ENCODE assay signal across 8 cellular contexts in the genomic region with DNA sequence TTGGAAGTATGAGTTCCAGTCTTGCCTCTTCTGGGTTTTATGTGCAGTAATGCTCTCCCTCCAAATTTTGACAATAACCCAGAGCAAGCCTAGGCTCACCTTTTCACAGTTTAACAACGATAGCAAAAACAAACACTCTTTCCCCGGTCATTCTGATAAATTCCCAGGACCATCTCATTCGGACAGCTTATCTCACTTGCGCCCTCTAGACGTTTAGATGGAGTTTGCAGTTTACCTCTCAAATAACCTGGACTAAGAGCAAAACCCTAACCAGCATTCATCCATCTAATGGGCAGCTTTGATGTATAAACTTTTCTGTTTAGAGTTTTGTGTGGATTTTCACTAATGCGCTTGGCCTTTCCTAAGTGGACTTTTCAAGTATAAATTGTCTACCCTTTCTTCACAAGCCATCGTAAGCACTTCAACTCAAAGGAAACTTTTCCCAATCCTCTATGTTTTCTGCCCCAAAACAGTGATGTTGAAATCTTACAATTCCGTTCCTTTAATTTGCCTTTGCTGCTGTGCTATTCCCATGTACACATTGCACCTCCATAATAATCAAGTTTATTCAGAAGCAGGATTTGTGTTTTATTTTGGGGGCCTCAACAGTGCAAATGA.
DNase-seq lines count a peak whose midpoint lies in the region; ATAC-seq, FAIRE-seq and TF ChIP-seq lines count a peak whose summit lies in the region.

No MANE protein-coding gene starts in this region.

- FAIRE-seq in GM12891 (lab: Jason Lieb, UNC) (peak; percentile 5), HTR-8/SVneo (lab: Jason Lieb, UNC) (no peak)

- no peak overlapping the region for H3K4me3 Mint-ChIP-seq in activated naive CD8-positive, alpha-beta T cell treated with anti-CD3 and anti-CD28 coated beads for 36 hours

- H3K27ac ChIP-seq in ascending aorta (no peak overlapping the region), prostate gland (no peak overlapping the region)

- no peak overlapping the region for H3K27ac Mint-ChIP-seq in activated naive CD8-positive, alpha-beta T cell treated with anti-CD3 and anti-CD28 coated beads for 36 hours

- no peak for ATAC-seq in HG03521 (IDR thresholded peaks at IDR 0.05; ENCODE audit: unreplicated experiment)

- no peak for DNase-seq in GM12891 (ENCODE audit: insufficient read length, low spot score)
- peak; percentile 18 for DNase-seq in HTR-8/SVneo (ENCODE audit: insufficient read length, low spot score)
- no peak for DNase-seq in ascending aorta (ENCODE audit: low spot score in 2 of 2)
- peak; percentile 37 for DNase-seq in medulla oblongata (ENCODE audit: extremely low spot score)
- no peak for DNase-seq in activated naive CD8-positive, alpha-beta T cell treated with anti-CD3 and anti-CD28 coated beads for 36 hours
- DNase-seq in prostate gland (ENCODE audit: low spot score) = no peak
- no peak for DNase-seq in cortex of kidney (lab: John Stamatoyannopoulos, UW)

- no peaks in the 10 kb centered on the region for H3K27me3 ChIP-seq in ascending aorta
- H3K27me3 ChIP-seq in prostate gland (replicated peaks; ENCODE audit: insufficient read depth) = no peaks in the 10 kb centered on the region

- H3K9me3 Mint-ChIP-seq in activated naive CD8-positive, alpha-beta T cell treated with anti-CD3 and anti-CD28 coated beads for 36 hours = peaks cover 1% of the 10 kb centered on the region

- no peaks in the 10 kb centered on the region for H3K27me3 Mint-ChIP-seq in activated naive CD8-positive, alpha-beta T cell treated with anti-CD3 and anti-CD28 coated beads for 36 hours

- TF ChIP-seq POLR2A in GM12891 (IDR thresholded peaks at IDR 0.05; ENCODE audit: low read depth, low read length) (no peak), prostate gland (IDR thresholded peaks at IDR 0.05) (no peak)

- TF ChIP-seq CTCF in ascending aorta (IDR thresholded peaks at IDR 0.05) (peak in 2 of 3 experiments; percentile 27 to 43), prostate gland (IDR thresholded peaks at IDR 0.05) (no peak)

- H3K4me1 Mint-ChIP-seq in activated naive CD8-positive, alpha-beta T cell treated with anti-CD3 and anti-CD28 coated beads for 36 hours = no peaks in the 10 kb centered on the region

- H3K36me3 Mint-ChIP-seq in activated naive CD8-positive, alpha-beta T cell treated with anti-CD3 and anti-CD28 coated beads for 36 hours = no peaks in the 10 kb centered on the region

- H3K36me3 ChIP-seq in ascending aorta (peaks cover 21 to 30% of the 10 kb centered on the region in 2 donors), prostate gland (no peaks in the 10 kb centered on the region)

- 55% methylated on average over 8 of the region's 8 CpGs for WGBS in prostate gland

- peaks cover 0 to 5% of the 10 kb centered on the region in 2 donors for H3K9me3 ChIP-seq in ascending aorta
- H3K9me3 ChIP-seq in prostate gland = no peaks in the 10 kb centered on the region

- peaks cover 0 to under 1% of the 10 kb centered on the region in 2 donors for H3K4me1 ChIP-seq in ascending aorta
- no peaks in the 10 kb centered on the region for H3K4me1 ChIP-seq in prostate gland (replicated peaks)

- H3K4me3 ChIP-seq in ascending aorta (no peak overlapping the region), prostate gland (no peak overlapping the region)

- intact Hi-C loops in ascending aorta (cut with DNase I) = no loop called here
- intact Hi-C loops in prostate gland (cut with DNase I) = no loop called here

TF ChIP-seq in GM12891, 5 proteins besides CTCF, POLR2A, EP300 and RAD21:
- TF ChIP-seq SPI1 (IDR thresholded peaks at IDR 0.05; ENCODE audit: low read depth, low read length) (no peak), POU2F2 (IDR thresholded peaks at IDR 0.05; ENCODE audit: low read depth, low read length) (no peak), TAF1 (IDR thresholded peaks at IDR 0.05; ENCODE audit: low read depth, low read length) (no peak), PAX5 (IDR thresholded peaks at IDR 0.05; ENCODE audit: insufficient read depth, low read length, severe bottlenecking) (no peak), POLR2AphosphoS5 (IDR thresholded peaks at IDR 0.05; ENCODE audit: low read depth, low read length) (no peak)

Comparison
In these comparisons a context has a peak if more than half of its experiments do, and no peak if none do; other contexts are left out.
1. DNase-seq: peak in HTR-8/SVneo (single experiment) and medulla oblongata (single experiment); none in GM12891 (single experiment), ascending aorta (0 of 2), activated naive CD8-positive, alpha-beta T cell treated with anti-CD3 and anti-CD28 coated beads for 36 hours (single experiment), prostate gland (single experiment) and cortex of kidney (single experiment).
2. CTCF ChIP-seq: peak in ascending aorta (2 of 3); none in prostate gland (0 of 4).